ENCODE assay signal across 1 cellular context in genomic region chr6:27823714-27824247, GRCh38.
TF ChIP-seq lines count a peak whose summit lies in the region.
"Not testable (repeated sequence)": the region's sequence is repeated elsewhere in the genome, so short reads cannot be mapped to it uniquely, and the experiment has no call there.

No MANE protein-coding gene starts in this region.

TF ChIP-seq in HepG2, 621 proteins besides CTCF, POLR2A, EP300 and RAD21 (continued from another document and continues in another):
- TF ChIP-seq REST (IDR thresholded peaks at IDR 0.05; ENCODE audit: borderline replicate concordance in 1 of 2, low read depth in 1 of 2, low read length in 2 of 2): peak in 1 of 2 experiments; percentile 61; a peak in 2 of 4 replicates
- 0 out of 2 replicates have a peak, but pooled peaks have one; percentile 4 for TF ChIP-seq PRDM4 (CRISPR knock-in tag; IDR thresholded peaks at IDR 0.05; ENCODE audit: borderline replicate concordance)
- TF ChIP-seq ZNF792 (CRISPR knock-in tag; IDR thresholded peaks at IDR 0.05): peak; percentile 46; the same call in 1 of the 2 replicates
- TF ChIP-seq, protein P1, sequence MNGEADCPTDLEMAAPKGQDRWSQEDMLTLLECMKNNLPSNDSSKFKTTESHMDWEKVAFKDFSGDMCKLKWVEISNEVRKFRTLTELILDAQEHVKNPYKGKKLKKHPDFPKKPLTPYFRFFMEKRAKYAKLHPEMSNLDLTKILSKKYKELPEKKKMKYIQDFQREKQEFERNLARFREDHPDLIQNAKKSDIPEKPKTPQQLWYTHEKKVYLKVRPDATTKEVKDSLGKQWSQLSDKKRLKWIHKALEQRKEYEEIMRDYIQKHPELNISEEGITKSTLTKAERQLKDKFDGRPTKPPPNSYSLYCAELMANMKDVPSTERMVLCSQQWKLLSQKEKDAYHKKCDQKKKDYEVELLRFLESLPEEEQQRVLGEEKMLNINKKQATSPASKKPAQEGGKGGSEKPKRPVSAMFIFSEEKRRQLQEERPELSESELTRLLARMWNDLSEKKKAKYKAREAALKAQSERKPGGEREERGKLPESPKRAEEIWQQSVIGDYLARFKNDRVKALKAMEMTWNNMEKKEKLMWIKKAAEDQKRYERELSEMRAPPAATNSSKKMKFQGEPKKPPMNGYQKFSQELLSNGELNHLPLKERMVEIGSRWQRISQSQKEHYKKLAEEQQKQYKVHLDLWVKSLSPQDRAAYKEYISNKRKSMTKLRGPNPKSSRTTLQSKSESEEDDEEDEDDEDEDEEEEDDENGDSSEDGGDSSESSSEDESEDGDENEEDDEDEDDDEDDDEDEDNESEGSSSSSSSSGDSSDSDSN (CRISPR knock-in tag; IDR thresholded peaks at IDR 0.05): peak; percentile 37; the same call in 1 of the 2 replicates
- 0 out of 2 replicates have a peak, but pooled peaks have one; percentile 21 for TF ChIP-seq ZNF264 (CRISPR knock-in tag; IDR thresholded peaks at IDR 0.05)
- TF ChIP-seq ZNF883 (CRISPR knock-in tag; IDR thresholded peaks at IDR 0.05; ENCODE audit: not compliant biosample characterization): peak; percentile 44
- TF ChIP-seq GABPA (IDR thresholded peaks at IDR 0.05; ENCODE audit: low read depth, low read length); SP1 (IDR thresholded peaks at IDR 0.05): not testable (repeated sequence)
- TF ChIP-seq GABPA (CRISPR knock-in tag; IDR thresholded peaks at IDR 0.05; ENCODE audit: low read depth): peak; percentile 71
- 0 out of 2 replicates have a peak, but pooled peaks have one; percentile 46 for TF ChIP-seq SP1 (CRISPR knock-in tag; IDR thresholded peaks at IDR 0.05)
- TF ChIP-seq, protein P2, sequence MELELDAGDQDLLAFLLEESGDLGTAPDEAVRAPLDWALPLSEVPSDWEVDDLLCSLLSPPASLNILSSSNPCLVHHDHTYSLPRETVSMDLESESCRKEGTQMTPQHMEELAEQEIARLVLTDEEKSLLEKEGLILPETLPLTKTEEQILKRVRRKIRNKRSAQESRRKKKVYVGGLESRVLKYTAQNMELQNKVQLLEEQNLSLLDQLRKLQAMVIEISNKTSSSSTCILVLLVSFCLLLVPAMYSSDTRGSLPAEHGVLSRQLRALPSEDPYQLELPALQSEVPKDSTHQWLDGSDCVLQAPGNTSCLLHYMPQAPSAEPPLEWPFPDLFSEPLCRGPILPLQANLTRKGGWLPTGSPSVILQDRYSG (CRISPR knock-in tag; IDR thresholded peaks at IDR 0.05): 0 out of 2 replicates have a peak, but pooled peaks have one; percentile 12
- peak; percentile 55 for TF ChIP-seq DRAP1 (CRISPR knock-in tag; IDR thresholded peaks at IDR 0.05)
- TF ChIP-seq KDM3A (CRISPR knock-in tag; IDR thresholded peaks at IDR 0.05; ENCODE audit: low read depth): 0 out of 2 replicates have a peak, but pooled peaks have one; percentile 27
- TF ChIP-seq ZNF768 (CRISPR knock-in tag; IDR thresholded peaks at IDR 0.05): 0 out of 2 replicates have a peak, but pooled peaks have one; percentile 28
- TF ChIP-seq ARHGAP35 (CRISPR knock-in tag; IDR thresholded peaks at IDR 0.05; ENCODE audit: borderline replicate concordance): peak; percentile 78; the same call in 1 of the 2 replicates
- 0 out of 2 replicates have a peak, but pooled peaks have one; percentile 20 for TF ChIP-seq CEBPG (CRISPR knock-in tag; IDR thresholded peaks at IDR 0.05)
- TF ChIP-seq POLR2G (IDR thresholded peaks at IDR 0.05; ENCODE audit: low read depth, low read length): peak; percentile 53; the same call in 1 of the 2 replicates
- peak; percentile 43; the same call in 1 of the 2 replicates for TF ChIP-seq ZNF704 (CRISPR knock-in tag; IDR thresholded peaks at IDR 0.05; ENCODE audit: borderline replicate concordance)
- peak; percentile 16 for TF ChIP-seq ASH2L (IDR thresholded peaks at IDR 0.05; ENCODE audit: insufficient read length, low read depth, low read length)
- TF ChIP-seq GATAD1 (CRISPR knock-in tag; IDR thresholded peaks at IDR 0.05): 0 out of 2 replicates have a peak, but pooled peaks have one; percentile 58
- 0 out of 2 replicates have a peak, but pooled peaks have one; percentile 21 for TF ChIP-seq ZNF414 (CRISPR knock-in tag; IDR thresholded peaks at IDR 0.05)
- peak; percentile 18; the same call in 1 of the 2 replicates for TF ChIP-seq PHF21A (CRISPR knock-in tag; IDR thresholded peaks at IDR 0.05)
- peak; percentile 91 for TF ChIP-seq PRDM10 (CRISPR knock-in tag; IDR thresholded peaks at IDR 0.05; ENCODE audit: low read depth)
- peak; percentile 77 for TF ChIP-seq HOXA3 (CRISPR knock-in tag; IDR thresholded peaks at IDR 0.05)
- TF ChIP-seq RBFOX2 (IDR thresholded peaks at IDR 0.05; ENCODE audit: low read depth, low read length): peak; percentile 64
- TF ChIP-seq, protein P3, sequence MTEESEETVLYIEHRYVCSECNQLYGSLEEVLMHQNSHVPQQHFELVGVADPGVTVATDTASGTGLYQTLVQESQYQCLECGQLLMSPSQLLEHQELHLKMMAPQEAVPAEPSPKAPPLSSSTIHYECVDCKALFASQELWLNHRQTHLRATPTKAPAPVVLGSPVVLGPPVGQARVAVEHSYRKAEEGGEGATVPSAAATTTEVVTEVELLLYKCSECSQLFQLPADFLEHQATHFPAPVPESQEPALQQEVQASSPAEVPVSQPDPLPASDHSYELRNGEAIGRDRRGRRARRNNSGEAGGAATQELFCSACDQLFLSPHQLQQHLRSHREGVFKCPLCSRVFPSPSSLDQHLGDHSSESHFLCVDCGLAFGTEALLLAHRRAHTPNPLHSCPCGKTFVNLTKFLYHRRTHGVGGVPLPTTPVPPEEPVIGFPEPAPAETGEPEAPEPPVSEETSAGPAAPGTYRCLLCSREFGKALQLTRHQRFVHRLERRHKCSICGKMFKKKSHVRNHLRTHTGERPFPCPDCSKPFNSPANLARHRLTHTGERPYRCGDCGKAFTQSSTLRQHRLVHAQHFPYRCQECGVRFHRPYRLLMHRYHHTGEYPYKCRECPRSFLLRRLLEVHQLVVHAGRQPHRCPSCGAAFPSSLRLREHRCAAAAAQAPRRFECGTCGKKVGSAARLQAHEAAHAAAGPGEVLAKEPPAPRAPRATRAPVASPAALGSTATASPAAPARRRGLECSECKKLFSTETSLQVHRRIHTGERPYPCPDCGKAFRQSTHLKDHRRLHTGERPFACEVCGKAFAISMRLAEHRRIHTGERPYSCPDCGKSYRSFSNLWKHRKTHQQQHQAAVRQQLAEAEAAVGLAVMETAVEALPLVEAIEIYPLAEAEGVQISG (CRISPR knock-in tag; IDR thresholded peaks at IDR 0.05): peak; percentile 75
- TF ChIP-seq, protein P4, sequence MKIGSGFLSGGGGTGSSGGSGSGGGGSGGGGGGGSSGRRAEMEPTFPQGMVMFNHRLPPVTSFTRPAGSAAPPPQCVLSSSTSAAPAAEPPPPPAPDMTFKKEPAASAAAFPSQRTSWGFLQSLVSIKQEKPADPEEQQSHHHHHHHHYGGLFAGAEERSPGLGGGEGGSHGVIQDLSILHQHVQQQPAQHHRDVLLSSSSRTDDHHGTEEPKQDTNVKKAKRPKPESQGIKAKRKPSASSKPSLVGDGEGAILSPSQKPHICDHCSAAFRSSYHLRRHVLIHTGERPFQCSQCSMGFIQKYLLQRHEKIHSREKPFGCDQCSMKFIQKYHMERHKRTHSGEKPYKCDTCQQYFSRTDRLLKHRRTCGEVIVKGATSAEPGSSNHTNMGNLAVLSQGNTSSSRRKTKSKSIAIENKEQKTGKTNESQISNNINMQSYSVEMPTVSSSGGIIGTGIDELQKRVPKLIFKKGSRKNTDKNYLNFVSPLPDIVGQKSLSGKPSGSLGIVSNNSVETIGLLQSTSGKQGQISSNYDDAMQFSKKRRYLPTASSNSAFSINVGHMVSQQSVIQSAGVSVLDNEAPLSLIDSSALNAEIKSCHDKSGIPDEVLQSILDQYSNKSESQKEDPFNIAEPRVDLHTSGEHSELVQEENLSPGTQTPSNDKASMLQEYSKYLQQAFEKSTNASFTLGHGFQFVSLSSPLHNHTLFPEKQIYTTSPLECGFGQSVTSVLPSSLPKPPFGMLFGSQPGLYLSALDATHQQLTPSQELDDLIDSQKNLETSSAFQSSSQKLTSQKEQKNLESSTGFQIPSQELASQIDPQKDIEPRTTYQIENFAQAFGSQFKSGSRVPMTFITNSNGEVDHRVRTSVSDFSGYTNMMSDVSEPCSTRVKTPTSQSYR (CRISPR knock-in tag; IDR thresholded peaks at IDR 0.05; ENCODE audit: borderline replicate concordance): peak; percentile 97
- peak; percentile 33; the same call in 1 of the 2 replicates for TF ChIP-seq KAT7 (CRISPR knock-in tag; IDR thresholded peaks at IDR 0.05; ENCODE audit: borderline replicate concordance)
